Comparison of ENCODE assay signal across 8 cellular contexts in genomic region chr7:76069238-76069638, GRCh38. TPM values are rescaled to one million over a fixed set of nuclear protein-coding genes. Genes with fewer than 3 reads are reported as not detected.
DNase-seq lines count a peak whose midpoint lies in the region; ATAC-seq lines count a peak whose summit lies in the region.

No MANE protein-coding gene starts in this region.

- DNase-seq in DMS 273 treated with DMSO at 0.1 percent for 48 hours (lab: John Stamatoyannopoulos, UW), result peak; percentile 84
- peak; percentile 43 for DNase-seq in NAMALWA (ENCODE audit: low spot score)
- DNase-seq in astrocyte of the hippocampus (ENCODE audit: low read depth, low spot score), result peak; percentile 89
- peak; percentile 84 for DNase-seq in islet precursor cell
- DNase-seq in ureter (ENCODE audit: low spot score), result peak; percentile 88
- no peak for DNase-seq in activated naive CD4-positive, alpha-beta T cell (lab: John Stamatoyannopoulos, UW)

- ATAC-seq in HG02852 (IDR thresholded peaks at IDR 0.05; ENCODE audit: unreplicated experiment) (no peak), GM19351 (IDR thresholded peaks at IDR 0.05; ENCODE audit: unreplicated experiment) (no peak)

RNA-seq across cellular contexts. Expression of gene MDH2, which starts 21.3 kb away (rescaled TPM):
- total RNA-seq in ureter, result 177 TPM

RNA-seq across cellular contexts. Expression of gene STYXL1, which starts 21.4 kb away (rescaled TPM):
- 45.4 TPM for total RNA-seq in ureter

Comparison
In these comparisons a context has a peak if more than half of its experiments do, and no peak if none do; other contexts are left out.
1. DNase-seq: peak in DMS 273 treated with DMSO at 0.1 percent for 48 hours (single experiment), NAMALWA (single experiment), astrocyte of the hippocampus (single experiment), islet precursor cell (single experiment) and ureter (single experiment); none in activated naive CD4-positive, alpha-beta T cell (0 of 4).